Comparison of ENCODE assay signal across 1 cellular context in the genomic region with DNA sequence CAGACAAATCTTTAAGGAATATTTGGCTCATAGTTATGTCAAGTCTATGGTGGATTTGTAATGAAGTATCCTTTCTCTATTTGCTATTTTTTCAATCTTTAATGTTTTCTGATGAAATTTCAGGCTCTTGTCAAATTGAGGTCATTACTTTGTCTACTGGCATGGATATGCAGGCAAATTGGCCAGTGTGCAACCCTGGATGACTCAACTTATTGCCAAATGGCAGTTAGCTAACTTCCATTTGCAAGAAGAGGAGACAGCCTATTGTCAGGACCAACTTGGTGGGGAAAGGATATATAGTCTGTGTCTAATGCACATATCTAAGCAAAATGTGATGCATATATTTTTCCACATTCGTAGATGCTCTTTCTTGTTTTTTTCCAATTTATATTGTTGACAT.
TF ChIP-seq lines count a peak whose summit lies in the region.

No MANE protein-coding gene starts in this region.

TF ChIP-seq in liver, 16 proteins besides CTCF, POLR2A, EP300 and RAD21 (continued from another document):
- TF ChIP-seq, protein P1, sequence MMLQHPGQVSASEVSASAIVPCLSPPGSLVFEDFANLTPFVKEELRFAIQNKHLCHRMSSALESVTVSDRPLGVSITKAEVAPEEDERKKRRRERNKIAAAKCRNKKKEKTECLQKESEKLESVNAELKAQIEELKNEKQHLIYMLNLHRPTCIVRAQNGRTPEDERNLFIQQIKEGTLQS (IDR thresholded peaks at IDR 0.05), result peak; percentile 97
- TF ChIP-seq, protein P2, sequence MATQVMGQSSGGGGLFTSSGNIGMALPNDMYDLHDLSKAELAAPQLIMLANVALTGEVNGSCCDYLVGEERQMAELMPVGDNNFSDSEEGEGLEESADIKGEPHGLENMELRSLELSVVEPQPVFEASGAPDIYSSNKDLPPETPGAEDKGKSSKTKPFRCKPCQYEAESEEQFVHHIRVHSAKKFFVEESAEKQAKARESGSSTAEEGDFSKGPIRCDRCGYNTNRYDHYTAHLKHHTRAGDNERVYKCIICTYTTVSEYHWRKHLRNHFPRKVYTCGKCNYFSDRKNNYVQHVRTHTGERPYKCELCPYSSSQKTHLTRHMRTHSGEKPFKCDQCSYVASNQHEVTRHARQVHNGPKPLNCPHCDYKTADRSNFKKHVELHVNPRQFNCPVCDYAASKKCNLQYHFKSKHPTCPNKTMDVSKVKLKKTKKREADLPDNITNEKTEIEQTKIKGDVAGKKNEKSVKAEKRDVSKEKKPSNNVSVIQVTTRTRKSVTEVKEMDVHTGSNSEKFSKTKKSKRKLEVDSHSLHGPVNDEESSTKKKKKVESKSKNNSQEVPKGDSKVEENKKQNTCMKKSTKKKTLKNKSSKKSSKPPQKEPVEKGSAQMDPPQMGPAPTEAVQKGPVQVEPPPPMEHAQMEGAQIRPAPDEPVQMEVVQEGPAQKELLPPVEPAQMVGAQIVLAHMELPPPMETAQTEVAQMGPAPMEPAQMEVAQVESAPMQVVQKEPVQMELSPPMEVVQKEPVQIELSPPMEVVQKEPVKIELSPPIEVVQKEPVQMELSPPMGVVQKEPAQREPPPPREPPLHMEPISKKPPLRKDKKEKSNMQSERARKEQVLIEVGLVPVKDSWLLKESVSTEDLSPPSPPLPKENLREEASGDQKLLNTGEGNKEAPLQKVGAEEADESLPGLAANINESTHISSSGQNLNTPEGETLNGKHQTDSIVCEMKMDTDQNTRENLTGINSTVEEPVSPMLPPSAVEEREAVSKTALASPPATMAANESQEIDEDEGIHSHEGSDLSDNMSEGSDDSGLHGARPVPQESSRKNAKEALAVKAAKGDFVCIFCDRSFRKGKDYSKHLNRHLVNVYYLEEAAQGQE (IDR thresholded peaks at IDR 0.05), result peak; percentile 35
- no peak for TF ChIP-seq FOXA1 (IDR thresholded peaks at IDR 0.05)
- TF ChIP-seq HNF4G (IDR thresholded peaks at IDR 0.05), result no peak
- TF ChIP-seq, protein P3, sequence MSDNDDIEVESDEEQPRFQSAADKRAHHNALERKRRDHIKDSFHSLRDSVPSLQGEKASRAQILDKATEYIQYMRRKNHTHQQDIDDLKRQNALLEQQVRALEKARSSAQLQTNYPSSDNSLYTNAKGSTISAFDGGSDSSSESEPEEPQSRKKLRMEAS (IDR thresholded peaks at IDR 0.05), result no peak
- peak; percentile 97 for TF ChIP-seq JUND (IDR thresholded peaks at IDR 0.05)
- peak; percentile 93 for TF ChIP-seq YY1 (IDR thresholded peaks at IDR 0.05)
- TF ChIP-seq EGR1 (IDR thresholded peaks at IDR 0.05; ENCODE audit: low read depth in 2 of 2), result no peak
- TF ChIP-seq SP1 (IDR thresholded peaks at IDR 0.05), result peak; percentile 9
- no peak for TF ChIP-seq TAF1 (conservative IDR thresholded peaks at IDR 0.05)
- no peak for TF ChIP-seq GABPA (IDR thresholded peaks at IDR 0.05 in 1 of 2, conservative IDR thresholded peaks at IDR 0.05 in 1 of 2)
- peak; percentile 41 to 55 for TF ChIP-seq RXRA (IDR thresholded peaks at IDR 0.05)
- no peak for TF ChIP-seq FOXA2 (IDR thresholded peaks at IDR 0.05)
